Comparison of ENCODE assay signal across 1 cellular context in genomic region chr10:68696018-68696417, GRCh38.
TF ChIP-seq lines count a peak whose summit lies in the region.

No MANE protein-coding gene starts in this region.

TF ChIP-seq in A549, 52 proteins besides CTCF, POLR2A, EP300 and RAD21 (continued from another document):
- TF ChIP-seq PBX3 (IDR thresholded peaks at IDR 0.05) (no peak), TFCP2L1 (CRISPR knock-in tag; IDR thresholded peaks at IDR 0.05) (no peak), SMC3 (IDR thresholded peaks at IDR 0.05) (no peak), KDM1A (IDR thresholded peaks at IDR 0.05; ENCODE audit: low read depth) (no peak), HMGXB4 (CRISPR knock-in tag; IDR thresholded peaks at IDR 0.05; ENCODE audit: borderline replicate concordance) (no peak), RNF2 (IDR thresholded peaks at IDR 0.05; ENCODE audit: borderline replicate concordance, low read depth) (no peak), BHLHE40 (IDR thresholded peaks at IDR 0.05; ENCODE audit: low read depth, low read length) (no peak), FOSL2 (IDR thresholded peaks at IDR 0.05) (no peak), FOSL2 (CRISPR knock-in tag; IDR thresholded peaks at IDR 0.05) (no peak), USF2 (IDR thresholded peaks at IDR 0.05) (no peak), POLR2AphosphoS2 (conservative IDR thresholded peaks at IDR 0.05; ENCODE audit: low read length) (no peak)
